Comparison of ENCODE assay signal across 8 cellular contexts in the genomic region with DNA sequence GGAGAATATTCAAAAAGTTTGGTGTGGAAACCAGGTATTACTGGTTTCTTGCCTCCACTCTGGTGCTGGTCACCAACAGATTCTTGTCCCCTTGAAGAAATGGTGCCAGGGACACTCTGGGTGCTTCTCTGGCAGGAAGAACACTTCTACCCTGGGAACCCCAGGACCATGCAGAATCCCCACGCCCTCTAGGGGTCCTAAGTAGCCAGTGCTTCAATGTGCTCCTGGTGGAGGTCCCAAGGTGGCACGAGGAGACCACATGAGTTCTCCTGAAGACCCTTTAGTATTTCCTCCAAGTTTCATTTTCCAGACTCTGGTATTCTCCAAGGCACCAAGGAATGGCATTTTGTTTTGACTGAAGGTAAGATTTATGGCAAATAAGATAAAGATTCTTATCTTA.
A peak's percentile ranks its signal among the peaks of the same experiment; 100 is the strongest.
DNase-seq lines count a peak whose midpoint lies in the region; ATAC-seq and TF ChIP-seq lines count a peak whose summit lies in the region.
"Had no signal": no experiment of that assay in that cellular context is flagged by ENCODE, and none has a peak within 500 bp of the region (broad histone marks: within the 10 kb centered on the region; RNA-seq: fewer than 3 reads in every experiment).

No MANE protein-coding gene starts in this region.

- no peaks in the 10 kb centered on the region for H3F3A ChIP-seq in GM23338 (replicated peaks; ENCODE audit: low read depth)

- H3K4me2 ChIP-seq in GM23338 = no peak overlapping the region

- H3K27me3 ChIP-seq in GM23338 (ENCODE audit: insufficient read depth) (no peaks in the 10 kb centered on the region), NT2/D1 (ENCODE audit: insufficient read depth, insufficient read length) (no peaks in the 10 kb centered on the region)

- peak; percentile 83 for ATAC-seq in GM23338
- ATAC-seq in HG02642 (IDR thresholded peaks at IDR 0.05; ENCODE audit: poor library complexity, unreplicated experiment) = no peak
- no peak for ATAC-seq in GM21367 (IDR thresholded peaks at IDR 0.05; ENCODE audit: unreplicated experiment)

- H3K27ac ChIP-seq in GM23338 (ENCODE audit: low read depth) = no peak overlapping the region

- peak; percentile 66 to 77 for TF ChIP-seq CTCF in GM23338 (conservative IDR thresholded peaks at IDR 0.05; ENCODE audit: low read depth in 2 of 2)

- H3K27ac Mint-ChIP-seq in GM23338 = no peak overlapping the region
- H3K27ac Mint-ChIP-seq: activated B cell treated with CpG ODN at 0.5 μM for 24 hours had no signal

- no peaks in the 10 kb centered on the region for H4K20me1 ChIP-seq in GM23338 (replicated peaks; ENCODE audit: insufficient read depth)

- peaks cover 10% of the 10 kb centered on the region; the same call in 2 of the 3 replicates for H3K9me3 Mint-ChIP-seq in GM23338

- peaks cover 3% of the 10 kb centered on the region; the same call in 1 of the 3 replicates for H3K36me3 Mint-ChIP-seq in GM23338 (ENCODE audit: low read depth)

- 0 out of 2 replicates have a peak overlapping the region, but pooled peaks have one; percentile 56 for H2AFZ ChIP-seq in GM23338

- no peaks in the 10 kb centered on the region for H3K79me2 ChIP-seq in GM23338 (replicated peaks; ENCODE audit: insufficient read depth)

- H3K4me1 ChIP-seq in GM23338 (ENCODE audit: insufficient read depth) (no peaks in the 10 kb centered on the region), NT2/D1 (ENCODE audit: insufficient read depth, insufficient read length) (no peaks in the 10 kb centered on the region)

- no peaks in the 10 kb centered on the region for H3K9me2 ChIP-seq in GM23338 (ENCODE audit: insufficient read depth)

- DNase-seq in GM03348 (ENCODE audit: low spot score) (peak; percentile 48), GM23338 (ENCODE audit: low spot score) (peak; percentile 76), NT2/D1 (ENCODE audit: low read depth, low spot score) (peak; percentile 63), iPS DF 4.7 (ENCODE audit: extremely low read depth, low spot score) (peak; percentile 7)
- DNase-seq in activated T-cell treated with anti-CD3 and anti-CD28 coated beads, Interleukin-2, amount 50 U/mL, for 1 hour = no peak
- DNase-seq: activated B cell treated with CpG ODN at 0.5 μM for 24 hours had no signal

- H3K4me3 Mint-ChIP-seq in GM23338 = no peak overlapping the region
- H3K4me3 Mint-ChIP-seq: activated B cell treated with CpG ODN at 0.5 μM for 24 hours had no signal

- H3K27me3 Mint-ChIP-seq in GM23338 (ENCODE audit: insufficient read depth, low read depth, poor library complexity) = peaks cover 2% of the 10 kb centered on the region

- no peaks in the 10 kb centered on the region for H3K36me3 ChIP-seq in GM23338 (ENCODE audit: insufficient read depth)
- no peaks in the 10 kb centered on the region for H3K36me3 ChIP-seq in NT2/D1 (ENCODE audit: insufficient read depth, insufficient read length, low read length)

- no peak overlapping the region for H3K9ac ChIP-seq in NT2/D1 (ENCODE audit: insufficient read length, low read depth)

- no peaks in the 10 kb centered on the region for H3K9me3 ChIP-seq in NT2/D1 (ENCODE audit: insufficient read depth, low read length)

- H3K4me1 Mint-ChIP-seq in GM23338 = no peaks in the 10 kb centered on the region
- H3K4me1 Mint-ChIP-seq: activated B cell treated with CpG ODN at 0.5 μM for 24 hours had no signal

- no peak overlapping the region for H3K4me3 ChIP-seq in GM23338
- no peak overlapping the region for H3K4me3 ChIP-seq in NT2/D1 (ENCODE audit: insufficient read length, low read depth)

TF ChIP-seq in GM23338, 12 proteins besides CTCF, POLR2A, EP300 and RAD21:
- no peak for TF ChIP-seq POLR2AphosphoS5 (IDR thresholded peaks at IDR 0.05; ENCODE audit: low read depth)
- TF ChIP-seq ZNF331 (CRISPR knock-in tag; IDR thresholded peaks at IDR 0.05; ENCODE audit: low read depth) = no peak
- TF ChIP-seq, protein P1, sequence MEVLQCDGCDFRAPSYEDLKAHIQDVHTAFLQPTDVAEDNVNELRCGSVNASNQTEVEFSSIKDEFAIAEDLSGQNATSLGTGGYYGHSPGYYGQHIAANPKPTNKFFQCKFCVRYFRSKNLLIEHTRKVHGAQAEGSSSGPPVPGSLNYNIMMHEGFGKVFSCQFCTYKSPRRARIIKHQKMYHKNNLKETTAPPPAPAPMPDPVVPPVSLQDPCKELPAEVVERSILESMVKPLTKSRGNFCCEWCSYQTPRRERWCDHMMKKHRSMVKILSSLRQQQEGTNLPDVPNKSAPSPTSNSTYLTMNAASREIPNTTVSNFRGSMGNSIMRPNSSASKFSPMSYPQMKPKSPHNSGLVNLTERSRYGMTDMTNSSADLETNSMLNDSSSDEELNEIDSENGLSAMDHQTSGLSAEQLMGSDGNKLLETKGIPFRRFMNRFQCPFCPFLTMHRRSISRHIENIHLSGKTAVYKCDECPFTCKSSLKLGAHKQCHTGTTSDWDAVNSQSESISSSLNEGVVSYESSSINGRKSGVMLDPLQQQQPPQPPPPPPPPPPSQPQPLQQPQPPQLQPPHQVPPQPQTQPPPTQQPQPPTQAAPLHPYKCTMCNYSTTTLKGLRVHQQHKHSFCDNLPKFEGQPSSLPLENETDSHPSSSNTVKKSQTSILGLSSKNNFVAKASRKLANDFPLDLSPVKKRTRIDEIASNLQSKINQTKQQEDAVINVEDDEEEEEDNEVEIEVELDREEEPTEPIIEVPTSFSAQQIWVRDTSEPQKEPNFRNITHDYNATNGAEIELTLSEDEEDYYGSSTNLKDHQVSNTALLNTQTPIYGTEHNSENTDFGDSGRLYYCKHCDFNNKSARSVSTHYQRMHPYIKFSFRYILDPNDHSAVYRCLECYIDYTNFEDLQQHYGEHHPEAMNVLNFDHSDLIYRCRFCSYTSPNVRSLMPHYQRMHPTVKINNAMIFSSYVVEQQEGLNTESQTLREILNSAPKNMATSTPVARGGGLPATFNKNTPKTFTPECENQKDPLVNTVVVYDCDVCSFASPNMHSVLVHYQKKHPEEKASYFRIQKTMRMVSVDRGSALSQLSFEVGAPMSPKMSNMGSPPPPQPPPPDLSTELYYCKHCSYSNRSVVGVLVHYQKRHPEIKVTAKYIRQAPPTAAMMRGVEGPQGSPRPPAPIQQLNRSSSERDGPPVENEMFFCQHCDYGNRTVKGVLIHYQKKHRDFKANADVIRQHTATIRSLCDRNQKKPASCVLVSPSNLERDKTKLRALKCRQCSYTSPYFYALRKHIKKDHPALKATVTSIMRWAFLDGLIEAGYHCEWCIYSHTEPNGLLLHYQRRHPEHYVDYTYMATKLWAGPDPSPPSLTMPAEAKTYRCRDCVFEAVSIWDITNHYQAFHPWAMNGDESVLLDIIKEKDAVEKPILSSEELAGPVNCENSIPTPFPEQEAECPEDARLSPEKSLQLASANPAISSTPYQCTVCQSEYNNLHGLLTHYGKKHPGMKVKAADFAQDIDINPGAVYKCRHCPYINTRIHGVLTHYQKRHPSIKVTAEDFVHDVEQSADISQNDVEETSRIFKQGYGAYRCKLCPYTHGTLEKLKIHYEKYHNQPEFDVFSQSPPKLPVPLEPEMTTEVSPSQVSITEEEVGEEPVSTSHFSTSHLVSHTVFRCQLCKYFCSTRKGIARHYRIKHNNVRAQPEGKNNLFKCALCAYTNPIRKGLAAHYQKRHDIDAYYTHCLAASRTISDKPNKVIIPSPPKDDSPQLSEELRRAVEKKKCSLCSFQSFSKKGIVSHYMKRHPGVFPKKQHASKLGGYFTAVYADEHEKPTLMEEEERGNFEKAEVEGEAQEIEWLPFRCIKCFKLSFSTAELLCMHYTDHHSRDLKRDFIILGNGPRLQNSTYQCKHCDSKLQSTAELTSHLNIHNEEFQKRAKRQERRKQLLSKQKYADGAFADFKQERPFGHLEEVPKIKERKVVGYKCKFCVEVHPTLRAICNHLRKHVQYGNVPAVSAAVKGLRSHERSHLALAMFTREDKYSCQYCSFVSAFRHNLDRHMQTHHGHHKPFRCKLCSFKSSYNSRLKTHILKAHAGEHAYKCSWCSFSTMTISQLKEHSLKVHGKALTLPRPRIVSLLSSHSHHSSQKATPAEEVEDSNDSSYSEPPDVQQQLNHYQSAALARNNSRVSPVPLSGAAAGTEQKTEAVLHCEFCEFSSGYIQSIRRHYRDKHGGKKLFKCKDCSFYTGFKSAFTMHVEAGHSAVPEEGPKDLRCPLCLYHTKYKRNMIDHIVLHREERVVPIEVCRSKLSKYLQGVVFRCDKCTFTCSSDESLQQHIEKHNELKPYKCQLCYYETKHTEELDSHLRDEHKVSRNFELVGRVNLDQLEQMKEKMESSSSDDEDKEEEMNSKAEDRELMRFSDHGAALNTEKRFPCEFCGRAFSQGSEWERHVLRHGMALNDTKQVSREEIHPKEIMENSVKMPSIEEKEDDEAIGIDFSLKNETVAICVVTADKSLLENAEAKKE (CRISPR knock-in tag; IDR thresholded peaks at IDR 0.05) = peak; percentile 81; the same call in 1 of the 2 replicates
- TF ChIP-seq EZH2phosphoT487 (IDR thresholded peaks at IDR 0.05; ENCODE audit: unreplicated experiment) = no peak
- no peak for TF ChIP-seq ZNF114 (CRISPR knock-in tag; IDR thresholded peaks at IDR 0.05)
